In the genomic region with DNA sequence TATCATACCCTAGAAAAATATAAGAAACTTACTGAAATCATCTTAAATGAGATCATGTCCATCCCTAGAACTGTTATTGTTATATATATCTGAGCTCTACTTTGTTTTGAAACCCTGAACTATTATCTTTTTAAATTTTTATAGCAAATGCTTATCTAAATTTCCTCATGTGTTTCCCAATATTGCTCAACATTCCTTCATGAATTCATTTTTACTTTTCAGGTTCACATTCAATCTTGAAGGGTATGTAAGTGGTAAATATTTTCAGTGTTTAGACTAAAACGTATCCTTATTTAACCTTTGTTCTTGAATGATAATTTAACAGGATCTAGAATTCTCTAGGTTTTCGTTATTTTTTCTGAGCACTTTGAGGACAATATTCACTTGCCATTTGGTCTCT, we compare ENCODE assay signal across 1 cellular context.
A peak's percentile ranks its signal among the peaks of the same experiment; 100 is the strongest.
TF ChIP-seq lines count a peak whose summit lies in the region.

No MANE protein-coding gene starts in this region.

TF ChIP-seq in IMR-90, 13 proteins besides CTCF, POLR2A, EP300 and RAD21:
- TF ChIP-seq RCOR1 (IDR thresholded peaks at IDR 0.05; ENCODE audit: insufficient replicate concordance, low read length) (no peak), CEBPB (IDR thresholded peaks at IDR 0.05; ENCODE audit: low read depth, low read length) (peak; percentile 85)
